ENCODE assay signal across 16 cellular contexts in the genomic region with DNA sequence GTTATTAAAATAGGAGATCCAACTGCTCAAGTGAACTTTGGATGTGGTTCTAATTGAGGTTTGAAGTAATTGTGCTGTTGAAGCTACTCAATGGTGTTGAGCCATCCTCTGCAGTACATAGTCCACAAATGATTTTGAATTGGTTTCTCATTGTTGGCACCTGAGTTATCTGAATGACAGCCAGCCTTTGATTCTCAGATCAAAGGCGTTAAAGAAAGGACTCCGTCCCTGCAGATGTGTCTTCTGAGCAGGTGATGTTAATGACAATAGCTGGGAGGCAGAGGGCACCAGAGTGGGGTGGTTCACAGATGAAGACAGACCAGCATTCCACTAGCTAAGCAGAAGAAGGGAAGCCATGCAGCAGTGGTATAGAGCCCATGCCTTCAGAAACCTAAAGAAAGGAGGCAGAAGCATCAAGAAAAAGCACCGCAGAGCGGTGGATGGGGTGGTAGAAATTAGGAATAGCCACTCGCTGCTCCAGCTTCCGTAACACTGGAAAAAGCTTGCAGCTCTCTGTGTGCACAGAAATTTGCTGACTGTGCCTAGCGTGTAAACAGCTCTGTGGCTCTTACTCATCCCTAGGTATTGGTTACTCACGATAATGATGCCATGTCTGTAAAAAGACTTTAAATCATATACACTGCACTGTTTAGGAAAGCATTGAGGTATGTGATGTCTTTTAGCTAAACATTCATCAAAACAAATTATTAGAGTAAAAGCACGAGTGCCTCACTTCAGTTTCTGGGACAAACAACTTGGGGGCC.
DNase-seq lines count a peak whose midpoint lies in the region; ATAC-seq and TF ChIP-seq lines count a peak whose summit lies in the region.
"Had no signal": no experiment of that assay in that cellular context is flagged by ENCODE, and none has a peak within 500 bp of the region (broad histone marks: within the 10 kb centered on the region; RNA-seq: fewer than 3 reads in every experiment).

No MANE protein-coding gene starts in this region.

- H3K4me3 ChIP-seq in GM23248 = no peak overlapping the region
- no peak overlapping the region for H3K4me3 ChIP-seq in liver (ENCODE audit: low read depth in 1 of 3, low read length in 3 of 3)
- H3K4me3 ChIP-seq: prostate gland, SK-N-MC, upper lobe of right lung had no signal

- H3K27me3 ChIP-seq in GM23248 (replicated peaks; ENCODE audit: insufficient read depth) (no peaks in the 10 kb centered on the region), liver (ENCODE audit: control insufficient read depth in 4 of 4, insufficient read depth in 4 of 4, low read length in 3 of 4) (no peaks in the 10 kb centered on the region)
- H3K27me3 ChIP-seq: BE2C, upper lobe of right lung had no signal

- H2AFZ ChIP-seq in GM23248 = no peak overlapping the region

- H3K4me1 ChIP-seq in GM23248 (ENCODE audit: insufficient read depth) = no peaks in the 10 kb centered on the region; the same call in 1 of the 2 replicates
- H3K4me1 ChIP-seq in liver (ENCODE audit: control insufficient read depth in 4 of 4, insufficient read depth in 4 of 4, low read length in 3 of 4) = peaks cover 0 to 13% (median 9%) of the 10 kb centered on the region in 4 donors
- H3K4me1 ChIP-seq: BE2C, prostate gland had no signal

- TF ChIP-seq RAD21 in liver (IDR thresholded peaks at IDR 0.05) = no peak

- ATAC-seq in HG02759 (IDR thresholded peaks at IDR 0.05; ENCODE audit: unreplicated experiment) = no peak
- ATAC-seq: upper lobe of right lung had no signal

- in situ Hi-C loops in GM23248 (cut with MboI) = no loop called here
- in situ Hi-C loops in GM13976 (cut with MboI; ENCODE audit: low sequenced_read_pairs, unreplicated experiment) = no loop called here

- DNase-seq in AG08395 (ENCODE audit: low spot score) (peak; percentile 39), GM23248 (peak; percentile 71), amniotic epithelial cell (ENCODE audit: low read depth) (peak; percentile 80), mucosa of gallbladder (ENCODE audit: low spot score) (no peak), dermis blood vessel endothelial cell (no peak), GM13976 (ENCODE audit: low spot score) (no peak)
- DNase-seq: BE2C; DMS79 treated with DMSO at 0.1 percent for 48 hours; effector CD8-positive, alpha-beta T cell; stimulated activated CD8-positive, alpha-beta memory T cell treated with anti-CD3 and anti-CD28 coated beads, Interleukin-4, amount 100 ng/mL, for 48 hours; upper lobe of right lung had no signal

- H3K36me3 ChIP-seq in GM23248 (ENCODE audit: low read depth) (no peaks in the 10 kb centered on the region), liver (ENCODE audit: control insufficient read depth in 4 of 4, insufficient read depth in 3 of 4, low read depth in 1 of 4, low read length in 3 of 4) (no peaks in the 10 kb centered on the region)
- H3K36me3 ChIP-seq: BE2C, prostate gland, upper lobe of right lung had no signal

- no peak overlapping the region for H3K4me2 ChIP-seq in GM23248 (ENCODE audit: unreplicated experiment)

- H3K9ac ChIP-seq in GM23248 = no peak overlapping the region
- H3K9ac ChIP-seq in liver (ENCODE audit: low read depth in 1 of 2, low read length in 2 of 2) = no peak overlapping the region

- H3K27ac ChIP-seq in GM23248 = no peak overlapping the region
- H3K27ac ChIP-seq in liver (ENCODE audit: low read depth in 1 of 2, low read length in 2 of 2) = no peak overlapping the region
- H3K27ac ChIP-seq: SK-N-MC, upper lobe of right lung, VCaP had no signal

- no peaks in the 10 kb centered on the region for H4K20me1 ChIP-seq in GM23248 (ENCODE audit: insufficient read depth)

- TF ChIP-seq CTCF in liver (IDR thresholded peaks at IDR 0.05; ENCODE audit: low read depth, low read length, missing input control) (no peak), GM13976 (IDR thresholded peaks at IDR 0.05; ENCODE audit: borderline replicate concordance, control extremely low read depth, extremely low read depth, insufficient read depth, missing control alignments) (no peak)

- H3K9me3 ChIP-seq in GM23248 (ENCODE audit: low read depth) (no peaks in the 10 kb centered on the region), liver (ENCODE audit: control insufficient read depth in 4 of 4, low read length in 3 of 4) (no peaks in the 10 kb centered on the region)
- H3K9me3 ChIP-seq: BE2C, prostate gland, upper lobe of right lung had no signal

- 75 to 78% methylated on average over 9 of the region's 9 CpGs for WGBS in GM23248 (ENCODE audit: low coverage in 1 of 2, low lambda C conversion rate in 2 of 2, missing lambda C conversion rate in 2 of 2), 2 experiments
- 62% methylated on average over 9 of the region's 9 CpGs for WGBS in liver

- no peaks in the 10 kb centered on the region for H3F3A ChIP-seq in GM23248 (ENCODE audit: insufficient read depth)

- H3K9me2 ChIP-seq in GM23248 (ENCODE audit: insufficient read depth) = no peaks in the 10 kb centered on the region

- H3K79me2 ChIP-seq in GM23248 (ENCODE audit: insufficient read depth) = no peaks in the 10 kb centered on the region

TF ChIP-seq in liver, 16 proteins besides CTCF, POLR2A, EP300 and RAD21:
- TF ChIP-seq HNF4G (IDR thresholded peaks at IDR 0.05) (peak; percentile 48), GABPA (IDR thresholded peaks at IDR 0.05 in 1 of 2, conservative IDR thresholded peaks at IDR 0.05 in 1 of 2) (no peak), NR2F2 (IDR thresholded peaks at IDR 0.05) (no peak), HNF4A (conservative IDR thresholded peaks at IDR 0.05) (peak; percentile 67 to 79), RXRA (IDR thresholded peaks at IDR 0.05) (peak in 1 of 2 donors; percentile 17), SP1 (IDR thresholded peaks at IDR 0.05) (peak; percentile 35)
- TF ChIP-seq, protein P1, sequence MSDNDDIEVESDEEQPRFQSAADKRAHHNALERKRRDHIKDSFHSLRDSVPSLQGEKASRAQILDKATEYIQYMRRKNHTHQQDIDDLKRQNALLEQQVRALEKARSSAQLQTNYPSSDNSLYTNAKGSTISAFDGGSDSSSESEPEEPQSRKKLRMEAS (IDR thresholded peaks at IDR 0.05) = no peak
- TF ChIP-seq, protein P2, sequence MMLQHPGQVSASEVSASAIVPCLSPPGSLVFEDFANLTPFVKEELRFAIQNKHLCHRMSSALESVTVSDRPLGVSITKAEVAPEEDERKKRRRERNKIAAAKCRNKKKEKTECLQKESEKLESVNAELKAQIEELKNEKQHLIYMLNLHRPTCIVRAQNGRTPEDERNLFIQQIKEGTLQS (IDR thresholded peaks at IDR 0.05) = no peak
- TF ChIP-seq, protein P3, sequence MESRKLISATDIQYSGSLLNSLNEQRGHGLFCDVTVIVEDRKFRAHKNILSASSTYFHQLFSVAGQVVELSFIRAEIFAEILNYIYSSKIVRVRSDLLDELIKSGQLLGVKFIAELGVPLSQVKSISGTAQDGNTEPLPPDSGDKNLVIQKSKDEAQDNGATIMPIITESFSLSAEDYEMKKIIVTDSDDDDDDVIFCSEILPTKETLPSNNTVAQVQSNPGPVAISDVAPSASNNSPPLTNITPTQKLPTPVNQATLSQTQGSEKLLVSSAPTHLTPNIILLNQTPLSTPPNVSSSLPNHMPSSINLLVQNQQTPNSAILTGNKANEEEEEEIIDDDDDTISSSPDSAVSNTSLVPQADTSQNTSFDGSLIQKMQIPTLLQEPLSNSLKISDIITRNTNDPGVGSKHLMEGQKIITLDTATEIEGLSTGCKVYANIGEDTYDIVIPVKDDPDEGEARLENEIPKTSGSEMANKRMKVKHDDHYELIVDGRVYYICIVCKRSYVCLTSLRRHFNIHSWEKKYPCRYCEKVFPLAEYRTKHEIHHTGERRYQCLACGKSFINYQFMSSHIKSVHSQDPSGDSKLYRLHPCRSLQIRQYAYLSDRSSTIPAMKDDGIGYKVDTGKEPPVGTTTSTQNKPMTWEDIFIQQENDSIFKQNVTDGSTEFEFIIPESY (IDR thresholded peaks at IDR 0.05) = no peak
TF ChIP-seq in liver: peak in this region for 4.

Comparison
In these comparisons a context has a peak if more than half of its experiments do, and no peak if none do; other contexts are left out.
1. DNase-seq: peak in AG08395 (single experiment), GM23248 (single experiment) and amniotic epithelial cell (single experiment); none in mucosa of gallbladder (single experiment), dermis blood vessel endothelial cell (single experiment) and GM13976 (single experiment).